In the genomic region with DNA sequence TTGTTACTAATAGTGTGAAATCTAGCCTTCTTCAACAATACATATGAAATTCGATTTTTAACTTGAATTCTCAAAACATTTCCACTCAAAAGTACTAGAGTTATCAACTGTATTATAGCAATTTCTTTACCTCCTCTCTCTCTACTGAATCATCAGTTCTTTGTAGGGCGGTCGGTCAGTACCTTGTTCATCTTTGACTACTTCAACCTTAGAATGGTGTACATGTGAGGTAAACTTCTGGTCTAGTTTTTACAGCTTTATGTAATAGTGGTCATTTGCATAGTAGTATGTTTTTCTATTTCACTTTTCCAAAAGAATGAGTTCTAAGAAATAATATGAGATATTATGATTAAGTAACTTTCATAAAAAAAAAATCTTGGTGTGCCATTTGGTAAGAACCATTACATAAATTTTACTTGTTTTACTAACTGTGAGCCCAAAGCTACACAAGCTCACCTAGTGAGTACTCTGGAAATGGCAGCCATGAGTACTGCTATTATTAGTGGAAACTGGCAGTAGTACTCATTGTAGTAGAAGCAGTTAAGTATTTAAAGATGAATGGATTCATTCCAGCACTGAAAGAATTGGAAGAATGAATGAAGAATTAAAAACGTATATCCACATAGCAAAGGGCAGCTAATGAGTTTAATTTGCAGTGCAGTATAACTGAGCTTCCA, we compare ENCODE assay signal across 26 cellular contexts.
"Had no signal": no experiment of that assay in that cellular context is flagged by ENCODE, and none has a peak within 500 bp of the region (broad histone marks: within the 10 kb centered on the region; RNA-seq: fewer than 3 reads in every experiment).

No MANE protein-coding gene starts in this region.

- DNase-seq: activated CD4-positive, alpha-beta T cell treated with anti-CD3 and anti-CD28 coated beads for 48 hours; activated CD4-positive, alpha-beta T cell treated with anti-CD3 and anti-CD28 coated beads, Interleukin-2, amount 50 U/mL, for 4 hours; activated CD8-positive, alpha-beta T cell treated with anti-CD3 and anti-CD28 coated beads, Interleukin-2, amount 10 ng/mL, durations not matched to agents 7 days and 5 days; activated gamma-delta T cell treated with Interleukin-2 at 50 U/mL for 16 hours; activated naive CD4-positive, alpha-beta T cell treated with anti-CD3 and anti-CD28 coated beads, Interleukin-2, amount 50 U/mL, for 16 hours; activated T-cell treated with anti-CD3 and anti-CD28 coated beads, Interleukin-2, amount 50 U/mL, for 24 hours; amniotic stem cell; Karpas-422; KBM-7; MV-4-11; NCI-H1092; NCI-H1436 treated with DMSO at 0.1 percent for 48 hours; NCI-H1694 treated with DMSO at 0.1 percent for 48 hours; NCI-H2029; NCI-H345; NCI-H524 treated with DMSO at 0.1 percent for 48 hours; SHP77; SJCRH30 had no signal

- H3K27ac Mint-ChIP-seq: activated CD8-positive, alpha-beta T cell treated with anti-CD3 and anti-CD28 coated beads, Interleukin-2, amount 10 ng/mL, durations not matched to agents 7 days and 5 days; T-helper 1 cell treated with Interleukin-12 subunit alpha and Interleukin-12 subunit beta and Interleukin-4 antibody, amounts not matched to agents 30 μg/mL and 1 μg/mL, for 36 hours; T-helper 2 cell treated with Interferon-gamma antibody and Interleukin-4, amounts not matched to agents 5 μg/mL and 100 μg/mL, for 36 hours had no signal

- H3K9me3 ChIP-seq: ascending aorta, SJCRH30 had no signal

- H3K27me3 Mint-ChIP-seq: activated T-cell treated with anti-CD3 and anti-CD28 coated beads, Interleukin-2, amount 50 U/mL, for 24 hours; central memory CD8-positive, alpha-beta T cell; IgD-negative memory B cell had no signal

- H3K27me3 ChIP-seq: ascending aorta, cardiac muscle cell, SJCRH30 had no signal

- H3K27ac ChIP-seq: ascending aorta, cardiac muscle cell, SJCRH30, SK-N-MC had no signal

- H3K4me1 ChIP-seq: ascending aorta, SJCRH30 had no signal

- H3K36me3 ChIP-seq: ascending aorta, cardiac muscle cell, SJCRH30 had no signal

- H3K9me3 Mint-ChIP-seq: activated T-cell treated with anti-CD3 and anti-CD28 coated beads, Interleukin-2, amount 50 U/mL, for 24 hours; central memory CD8-positive, alpha-beta T cell; IgD-negative memory B cell; T-helper 1 cell treated with Interleukin-12 subunit alpha and Interleukin-12 subunit beta and Interleukin-4 antibody, amounts not matched to agents 30 μg/mL and 1 μg/mL, for 36 hours; T-helper 2 cell treated with Interferon-gamma antibody and Interleukin-4, amounts not matched to agents 5 μg/mL and 100 μg/mL, for 36 hours had no signal

- H3K4me3 Mint-ChIP-seq: activated CD8-positive, alpha-beta T cell treated with anti-CD3 and anti-CD28 coated beads, Interleukin-2, amount 10 ng/mL, durations not matched to agents 7 days and 5 days; activated T-cell treated with anti-CD3 and anti-CD28 coated beads, Interleukin-2, amount 50 U/mL, for 24 hours; central memory CD8-positive, alpha-beta T cell; IgD-negative memory B cell; T-helper 1 cell treated with Interleukin-12 subunit alpha and Interleukin-12 subunit beta and Interleukin-4 antibody, amounts not matched to agents 30 μg/mL and 1 μg/mL, for 36 hours; T-helper 2 cell treated with Interferon-gamma antibody and Interleukin-4, amounts not matched to agents 5 μg/mL and 100 μg/mL, for 36 hours had no signal

- ATAC-seq: activated CD8-positive, alpha-beta T cell treated with anti-CD3 and anti-CD28 coated beads, Interleukin-2, amount 10 ng/mL, durations not matched to agents 7 days and 5 days; Panc1 had no signal

- H3K4me3 ChIP-seq: ascending aorta, cardiac muscle cell, SJCRH30, SK-N-MC had no signal
